23 cellular contexts compared by ENCODE assay signal in genomic region chr6:137745321-137745720, GRCh38.
DNase-seq lines count a peak whose midpoint lies in the region; ATAC-seq and TF ChIP-seq lines count a peak whose summit lies in the region.
"Had no signal": no experiment of that assay in that cellular context is flagged by ENCODE, and none has a peak within 500 bp of the region (broad histone marks: within the 10 kb centered on the region; RNA-seq: fewer than 3 reads in every experiment).

No MANE protein-coding gene starts in this region.

- no peaks in the 10 kb centered on the region for H3K9me3 ChIP-seq in PC-3 (ENCODE audit: low read length)
- no peaks in the 10 kb centered on the region for H3K9me3 ChIP-seq in ovary

- no peaks in the 10 kb centered on the region for H3K36me3 Mint-ChIP-seq in activated naive CD8-positive, alpha-beta T cell treated with anti-CD3 and anti-CD28 coated beads, Interleukin-2, amount 50 U/mL, for 24 hours (ENCODE audit: low read depth)
- no peaks in the 10 kb centered on the region for H3K36me3 Mint-ChIP-seq in activated naive CD8-positive, alpha-beta T cell treated with anti-CD3 and anti-CD28 coated beads for 36 hours
- peaks cover 5% of the 10 kb centered on the region for H3K36me3 Mint-ChIP-seq in effector memory CD8-positive, alpha-beta T cell (ENCODE audit: insufficient read depth)
- H3K36me3 Mint-ChIP-seq in stimulated activated naive B cell treated with anti-CD40 and anti-IgM and Interleukin-4, amounts not matched to agents 10 μg/mL and 1 μg/mL and 100 μg/mL, for 72 hours, result peaks cover 0 to 2% of the 10 kb centered on the region in 2 donors
- H3K36me3 Mint-ChIP-seq: CD8-positive, alpha-beta T cell had no signal

- H3K36me3 ChIP-seq in PC-3 (ENCODE audit: low read depth, low read length) (no peaks in the 10 kb centered on the region), ovary (no peaks in the 10 kb centered on the region)

- no peaks in the 10 kb centered on the region for H3K27me3 ChIP-seq in PC-3 (ENCODE audit: low read length)
- no peaks in the 10 kb centered on the region for H3K27me3 ChIP-seq in ovary

- intact Hi-C loops in PC-3 (cut with micrococcal nuclease), result no loop called here
- intact Hi-C loops in ovary (cut with DNase I), result no loop called here

- H3K4me2 ChIP-seq in PC-3 (ENCODE audit: low read length), result peak overlapping the region; percentile 42
- H3K4me2 ChIP-seq: PC-9 had no signal

- DNase-seq in activated naive CD8-positive, alpha-beta T cell treated with anti-CD3 and anti-CD28 coated beads, Interleukin-2, amount 50 U/mL, for 24 hours, result no peak
- no peak for DNase-seq in activated naive CD8-positive, alpha-beta T cell treated with anti-CD3 and anti-CD28 coated beads for 36 hours
- DNase-seq in PC-3 (peak; percentile 28), ovary (no peak)
- no peak for DNase-seq in effector memory CD8-positive, alpha-beta T cell
- DNase-seq in stimulated activated naive B cell treated with anti-CD40 and anti-IgM and Interleukin-4, amounts not matched to agents 10 μg/mL and 1 μg/mL and 100 μg/mL, for 72 hours, result no peak
- DNase-seq: C1 segment of cervical spinal cord; CD8-positive, alpha-beta T cell; Karpas-422; NCI-H1694 treated with DMSO at 0.1 percent for 48 hours; NCI-H2081 treated with DMSO at 0.1 percent for 48 hours; NCI-H2171 treated with DMSO at 0.1 percent for 48 hours; NCI-H446; NCI-H526; PC-9; RPMI8226; SHP77 treated with DMSO at 0.1 percent for 48 hours; SW 1271 had no signal

- no peaks in the 10 kb centered on the region for H3F3A ChIP-seq in PC-3 (ENCODE audit: low read length, unreplicated experiment)

- BruUV-seq in PC-3 (replicated peaks; lab: Mats Ljungman, UMichigan), result no TSS peak

- peaks cover 29% of the 10 kb centered on the region for H3K4me1 Mint-ChIP-seq in activated naive CD8-positive, alpha-beta T cell treated with anti-CD3 and anti-CD28 coated beads, Interleukin-2, amount 50 U/mL, for 24 hours
- peaks cover 8% of the 10 kb centered on the region for H3K4me1 Mint-ChIP-seq in activated naive CD8-positive, alpha-beta T cell treated with anti-CD3 and anti-CD28 coated beads for 36 hours
- H3K4me1 Mint-ChIP-seq in effector memory CD8-positive, alpha-beta T cell (ENCODE audit: low read depth in 2 of 2), result peaks cover 0 to 10% of the 10 kb centered on the region in 2 donors
- H3K4me1 Mint-ChIP-seq in stimulated activated naive B cell treated with anti-CD40 and anti-IgM and Interleukin-4, amounts not matched to agents 10 μg/mL and 1 μg/mL and 100 μg/mL, for 72 hours, result peaks cover 32 to 50% of the 10 kb centered on the region in 2 donors

- no peak overlapping the region for H3K9ac ChIP-seq in PC-3 (ENCODE audit: low read length)

- no peak for TF ChIP-seq EP300 in ovary (IDR thresholded peaks at IDR 0.05)

- no peak overlapping the region for H3K4me3 Mint-ChIP-seq in activated naive CD8-positive, alpha-beta T cell treated with anti-CD3 and anti-CD28 coated beads, Interleukin-2, amount 50 U/mL, for 24 hours
- no peak overlapping the region for H3K4me3 Mint-ChIP-seq in activated naive CD8-positive, alpha-beta T cell treated with anti-CD3 and anti-CD28 coated beads for 36 hours
- no peak overlapping the region for H3K4me3 Mint-ChIP-seq in effector memory CD8-positive, alpha-beta T cell
- H3K4me3 Mint-ChIP-seq in stimulated activated naive B cell treated with anti-CD40 and anti-IgM and Interleukin-4, amounts not matched to agents 10 μg/mL and 1 μg/mL and 100 μg/mL, for 72 hours, result no peak overlapping the region
- H3K4me3 Mint-ChIP-seq: CD8-positive, alpha-beta T cell had no signal

- no peaks in the 10 kb centered on the region for H3K9me2 ChIP-seq in PC-3 (replicated peaks; ENCODE audit: low read length)

- ATAC-seq in activated naive CD8-positive, alpha-beta T cell treated with anti-CD3 and anti-CD28 coated beads, Interleukin-2, amount 50 U/mL, for 24 hours, result no peak
- ATAC-seq in PC-3 (no peak), HG02840 (IDR thresholded peaks at IDR 0.05; ENCODE audit: low FRiP score, unreplicated experiment) (no peak), HG02798 (IDR thresholded peaks at IDR 0.05; ENCODE audit: poor library complexity, unreplicated experiment) (no peak)
- ATAC-seq in effector memory CD8-positive, alpha-beta T cell (replicated peaks), result no peak
- ATAC-seq in stimulated activated naive B cell treated with anti-CD40 and anti-IgM and Interleukin-4, amounts not matched to agents 10 μg/mL and 1 μg/mL and 100 μg/mL, for 72 hours (replicated peaks), result no peak
- ATAC-seq: CD8-positive, alpha-beta T cell had no signal

- no peak for TF ChIP-seq POLR2A in ovary (IDR thresholded peaks at IDR 0.05)

- no peak overlapping the region for H2AFZ ChIP-seq in PC-3 (ENCODE audit: low read length)
- H2AFZ ChIP-seq: PC-9 had no signal

- H3K4me3 ChIP-seq in PC-3 (ENCODE audit: low read length) (no peak overlapping the region), ovary (no peak overlapping the region)
- H3K4me3 ChIP-seq: PC-9, SK-N-MC had no signal

- 17 to 21% (median 20%) methylated on average over 1 of the region's 1 CpG for WGBS in ovary, 3 donors

- POLR2A ChIA-PET in PC-3 (lab: Charles Lee; ENCODE audit: unreplicated experiment), result no interaction called here

- H4K20me1 ChIP-seq in PC-3 (ENCODE audit: low read length), result no peaks in the 10 kb centered on the region

- no peaks in the 10 kb centered on the region for H3K79me2 ChIP-seq in PC-3 (ENCODE audit: low read length)

- peaks cover 24% of the 10 kb centered on the region for H3K4me1 ChIP-seq in PC-3 (ENCODE audit: insufficient read depth, low read length)
- peaks cover 15% of the 10 kb centered on the region for H3K4me1 ChIP-seq in ovary (ENCODE audit: insufficient read depth)

- TF ChIP-seq CTCF in PC-3 (conservative IDR thresholded peaks at IDR 0.05; ENCODE audit: low read depth, low read length) (no peak), ovary (IDR thresholded peaks at IDR 0.05) (no peak)

- H3K27me3 Mint-ChIP-seq in activated naive CD8-positive, alpha-beta T cell treated with anti-CD3 and anti-CD28 coated beads, Interleukin-2, amount 50 U/mL, for 24 hours, result no peaks in the 10 kb centered on the region
- H3K27me3 Mint-ChIP-seq in activated naive CD8-positive, alpha-beta T cell treated with anti-CD3 and anti-CD28 coated beads for 36 hours, result no peaks in the 10 kb centered on the region
- H3K27me3 Mint-ChIP-seq in effector memory CD8-positive, alpha-beta T cell, result peaks cover 3 to 18% of the 10 kb centered on the region in 2 donors
- no peaks in the 10 kb centered on the region for H3K27me3 Mint-ChIP-seq in stimulated activated naive B cell treated with anti-CD40 and anti-IgM and Interleukin-4, amounts not matched to agents 10 μg/mL and 1 μg/mL and 100 μg/mL, for 72 hours

- peak overlapping the region; percentile 80 for H3K27ac Mint-ChIP-seq in activated naive CD8-positive, alpha-beta T cell treated with anti-CD3 and anti-CD28 coated beads, Interleukin-2, amount 50 U/mL, for 24 hours
- H3K27ac Mint-ChIP-seq in activated naive CD8-positive, alpha-beta T cell treated with anti-CD3 and anti-CD28 coated beads for 36 hours, result no peak overlapping the region
- H3K27ac Mint-ChIP-seq in effector memory CD8-positive, alpha-beta T cell, result peak overlapping the region; percentile 21 to 59
- peak overlapping the region; percentile 78 for H3K27ac Mint-ChIP-seq in stimulated activated naive B cell treated with anti-CD40 and anti-IgM and Interleukin-4, amounts not matched to agents 10 μg/mL and 1 μg/mL and 100 μg/mL, for 72 hours
- H3K27ac Mint-ChIP-seq: CD8-positive, alpha-beta T cell had no signal

- CTCF ChIA-PET in PC-3 (lab: Charles Lee), result no interaction called here

- peaks cover 4% of the 10 kb centered on the region for H3K9me3 Mint-ChIP-seq in activated naive CD8-positive, alpha-beta T cell treated with anti-CD3 and anti-CD28 coated beads, Interleukin-2, amount 50 U/mL, for 24 hours
- no peaks in the 10 kb centered on the region for H3K9me3 Mint-ChIP-seq in activated naive CD8-positive, alpha-beta T cell treated with anti-CD3 and anti-CD28 coated beads for 36 hours
- H3K9me3 Mint-ChIP-seq in effector memory CD8-positive, alpha-beta T cell, result no peaks in the 10 kb centered on the region
- peaks cover 1 to 4% of the 10 kb centered on the region in 2 donors for H3K9me3 Mint-ChIP-seq in stimulated activated naive B cell treated with anti-CD40 and anti-IgM and Interleukin-4, amounts not matched to agents 10 μg/mL and 1 μg/mL and 100 μg/mL, for 72 hours
- H3K9me3 Mint-ChIP-seq: CD8-positive, alpha-beta T cell had no signal

- H3K27ac ChIP-seq in PC-3 (ENCODE audit: low read length) (no peak overlapping the region), ovary (peak overlapping the region in 1 of 2 donors; percentile 54)
- H3K27ac ChIP-seq: 22Rv1, HL-60, PC-9, SK-N-MC had no signal
